In the genomic region with DNA sequence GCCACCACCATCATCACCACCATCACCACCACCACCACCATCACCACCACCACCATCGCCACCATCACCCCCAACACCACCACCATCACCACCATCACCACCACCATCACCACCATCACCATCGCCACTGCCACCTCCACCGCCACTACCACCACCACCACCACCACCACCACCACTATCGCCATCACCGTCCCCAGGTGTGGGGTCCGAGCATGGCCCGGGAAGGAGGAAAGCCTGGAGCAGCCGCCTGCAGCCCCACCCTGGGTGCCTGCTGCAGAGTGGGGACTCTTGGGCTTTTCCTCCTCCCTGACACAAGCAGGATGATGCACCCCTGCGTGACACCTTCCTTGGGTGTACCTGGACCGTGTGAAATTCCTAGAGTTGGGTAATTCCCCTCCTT, we compare ENCODE assay signal across 27 cellular contexts. TPM values are rescaled to one million over a fixed set of nuclear protein-coding genes. Genes with fewer than 3 reads are reported as not detected.
"Had no signal": no experiment of that assay in that cellular context is flagged by ENCODE, and none has a peak within 500 bp of the region (broad histone marks: within the 10 kb centered on the region; RNA-seq: fewer than 3 reads in every experiment).

No MANE protein-coding gene starts in this region.

- H3K9me3 ChIP-seq: esophagus muscularis mucosa, thyroid gland, uterus had no signal

- H3K4me1 ChIP-seq: esophagus muscularis mucosa, parathyroid adenoma, thyroid gland, uterus had no signal

- H3K27me3 ChIP-seq: hepatocyte, thyroid gland, uterus had no signal

- H3K9me3 Mint-ChIP-seq: effector memory CD8-positive, alpha-beta T cell had no signal

- ATAC-seq: activated CD8-positive, alpha-beta T cell treated with anti-CD3 and anti-CD28 coated beads, Interleukin-2, amount 10 ng/mL, durations not matched to agents 7 days and 5 days; effector memory CD8-positive, alpha-beta T cell; left ventricle myocardium superior; stimulated activated naive CD8-positive, alpha-beta T cell treated with anti-CD3 and anti-CD28 coated beads, Interleukin-15, Interleukin-2, amounts not matched to agents 100 U/mL and 50 U/mL, for 24 hours had no signal

- H3K4me3 Mint-ChIP-seq: activated CD8-positive, alpha-beta T cell treated with anti-CD3 and anti-CD28 coated beads, Interleukin-2, amount 10 ng/mL, durations not matched to agents 7 days and 5 days; brain; effector memory CD8-positive, alpha-beta T cell; nephron progenitor cell had no signal

- FAIRE-seq: colon, endothelial cell of umbilical vein, frontal cortex, TTC549 had no signal

- H3K4me1 Mint-ChIP-seq: brain had no signal

- H3K9ac ChIP-seq: parathyroid adenoma had no signal

- H3K4me3 ChIP-seq: dorsolateral prefrontal cortex, esophagus muscularis mucosa, hepatocyte, thyroid gland, uterus had no signal

- H3K36me3 Mint-ChIP-seq: brain had no signal

- DNase-seq: activated CD4-positive, alpha-beta T cell treated with anti-CD3 and anti-CD28 coated beads for 1 hour; activated CD4-positive, alpha-beta T cell treated with anti-CD3 and anti-CD28 coated beads, Interleukin-2, amount 50 U/mL, for 1 hour; activated CD8-positive, alpha-beta T cell treated with anti-CD3 and anti-CD28 coated beads, Interleukin-2, amount 10 ng/mL, durations not matched to agents 7 days and 5 days; activated T-cell treated with anti-CD3 and anti-CD28 coated beads, Interleukin-2, amount 50 U/mL, for 1 hour; anterior cingulate cortex; central memory CD4-positive, alpha-beta T cell; dorsolateral prefrontal cortex; effector memory CD8-positive, alpha-beta T cell; glutamatergic neuron; left ventricle myocardium superior; nephron progenitor cell; nucleus accumbens; stimulated activated CD4-positive, alpha-beta T cell treated with anti-CD3 and anti-CD28 coated beads, Interleukin-4, amount 100 ng/mL, for 24 hours; stimulated activated naive CD8-positive, alpha-beta T cell treated with anti-CD3 and anti-CD28 coated beads, Interleukin-15, Interleukin-2, amounts not matched to agents 100 U/mL and 50 U/mL, for 24 hours; T-helper 1 cell; thyroid gland; uterus had no signal

- H2AFZ ChIP-seq: hepatocyte, parathyroid adenoma had no signal

- H3K27ac ChIP-seq: dorsolateral prefrontal cortex, esophagus muscularis mucosa, hepatocyte, parathyroid adenoma, thyroid gland, uterus had no signal

- H3K27ac Mint-ChIP-seq: activated CD8-positive, alpha-beta T cell treated with anti-CD3 and anti-CD28 coated beads, Interleukin-2, amount 10 ng/mL, durations not matched to agents 7 days and 5 days; brain; nephron progenitor cell had no signal

- H3K79me2 ChIP-seq: hepatocyte, parathyroid adenoma had no signal

- H3K4me2 ChIP-seq: hepatocyte had no signal

- H3K36me3 ChIP-seq: esophagus muscularis mucosa, thyroid gland, uterus had no signal

RNA-seq across cellular contexts. Expression of a gene that starts 43.9 kb away (rescaled TPM):
- total RNA-seq: endothelial cell of umbilical vein, left ventricle myocardium superior, myocyte, subcutaneous adipose tissue had no signal

RNA-seq across cellular contexts. Expression of a gene that starts 47.0 kb away (rescaled TPM):
- polyA plus RNA-seq: endothelial cell of umbilical vein had no signal
